14 cellular contexts compared by ENCODE assay signal in the genomic region with DNA sequence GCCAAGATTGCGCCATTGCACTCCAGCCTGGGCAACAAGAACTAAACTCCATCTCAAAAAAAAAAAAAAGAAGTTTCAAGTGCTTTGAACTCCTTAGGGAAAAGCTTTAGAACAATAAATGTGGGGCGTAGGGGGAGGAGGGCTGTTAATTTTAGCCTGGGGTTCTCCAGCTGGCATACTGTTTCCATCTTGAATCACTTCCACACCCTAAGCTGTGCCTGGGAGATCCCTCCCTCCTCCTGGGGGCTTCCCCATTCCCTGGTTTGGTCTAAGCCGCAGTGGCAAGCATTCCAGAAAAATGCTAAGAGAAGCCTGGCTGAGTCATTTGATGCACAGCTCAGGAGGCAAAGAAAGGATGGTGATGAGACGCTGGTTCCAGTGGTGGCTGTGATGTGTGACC. TPM values are rescaled to one million over a fixed set of nuclear protein-coding genes. Genes with fewer than 3 reads are reported as not detected.
A peak's percentile ranks its signal among the peaks of the same experiment; 100 is the strongest.
DNase-seq lines count a peak whose midpoint lies in the region; ATAC-seq and TF ChIP-seq lines count a peak whose summit lies in the region.
"Had no signal": no experiment of that assay in that cellular context is flagged by ENCODE, and none has a peak within 500 bp of the region (broad histone marks: within the 10 kb centered on the region; RNA-seq: fewer than 3 reads in every experiment).

No MANE protein-coding gene starts in this region.

- DNase-seq in AG08395 (ENCODE audit: low spot score) = peak; percentile 44
- DNase-seq in GM23338 (ENCODE audit: low spot score) = peak; percentile 6
- peak; percentile 10 for DNase-seq in adipocyte (ENCODE audit: low read depth)
- DNase-seq in medulla oblongata (ENCODE audit: extremely low spot score) = peak; percentile 24
- no peak for DNase-seq in NCI-H2196 (lab: John Stamatoyannopoulos, UW; ENCODE audit: unreplicated experiment)
- no peak for DNase-seq in Kasumi-1 (lab: John Stamatoyannopoulos, UW)
- no peak for DNase-seq in MCF 10A (ENCODE audit: unreplicated experiment)
- no peak for DNase-seq in activated CD4-positive, alpha-beta T cell treated with anti-CD3 and anti-CD28 coated beads, Interleukin-2, amount 50 U/mL, for 4 hours
- DNase-seq: activated CD8-positive, alpha-beta memory T cell treated with anti-CD3 and anti-CD28 coated beads, Interleukin-2, amount 50 U/mL, for 4 hours; BE2C; NCI-H1105; NCI-H526 treated with DMSO at 0.1 percent for 48 hours had no signal

- H3K4me3 ChIP-seq in GM23338 = no peak overlapping the region
- H3K4me3 ChIP-seq in adipocyte (ENCODE audit: low read length) = no peak overlapping the region

- ATAC-seq in GM23338 = no peak

- no peak overlapping the region for H3K27ac ChIP-seq in GM23338 (ENCODE audit: low read depth)

- intact Hi-C loops in MCF 10A (cut with micrococcal nuclease) = no loop called here

- H3K27me3 ChIP-seq in GM23338 (ENCODE audit: insufficient read depth) = no peaks in the 10 kb centered on the region
- no peaks in the 10 kb centered on the region for H3K27me3 ChIP-seq in adipocyte (replicated peaks; ENCODE audit: control insufficient read depth, insufficient read depth, low read length)
- H3K27me3 ChIP-seq: BE2C had no signal

- H2AFZ ChIP-seq in GM23338 = no peak overlapping the region

- peaks cover 23% of the 10 kb centered on the region for H3K79me2 ChIP-seq in GM23338 (replicated peaks; ENCODE audit: insufficient read depth)

- no peaks in the 10 kb centered on the region for H3K9me3 ChIP-seq in adipocyte (ENCODE audit: control insufficient read depth, low read length)
- H3K9me3 ChIP-seq: BE2C had no signal

- H3K4me1 Mint-ChIP-seq in GM23338 (peaks cover 32% of the 10 kb centered on the region), MCF 10A (ENCODE audit: insufficient read depth, unreplicated experiment) (peaks cover 18% of the 10 kb centered on the region)

- H3K4me3 Mint-ChIP-seq in GM23338 (no peak overlapping the region), MCF 10A (ENCODE audit: unreplicated experiment) (no peak overlapping the region)

- no peaks in the 10 kb centered on the region; the same call in 2 of the 3 replicates for H3K36me3 Mint-ChIP-seq in GM23338 (ENCODE audit: low read depth)
- H3K36me3 Mint-ChIP-seq in MCF 10A (ENCODE audit: insufficient read depth, unreplicated experiment) = peaks cover 16% of the 10 kb centered on the region

- no peaks in the 10 kb centered on the region for H3K9me3 Mint-ChIP-seq in GM23338
- no peaks in the 10 kb centered on the region for H3K9me3 Mint-ChIP-seq in MCF 10A (ENCODE audit: unreplicated experiment)

- H3K27ac Mint-ChIP-seq in GM23338 = no peak overlapping the region
- no peak overlapping the region for H3K27ac Mint-ChIP-seq in MCF 10A (ENCODE audit: low read depth, unreplicated experiment)

- POLR2A ChIA-PET in MCF 10A (lab: Yijun Ruan, JAX) = interaction anchor here (1.0 to 5.6 kb wide), 2 partner anchors 28 to 32 kb away, joined by 3 to 159 read pairs; partner anchors contain the start of gene COPS7A

- H3K9me2 ChIP-seq in GM23338 (ENCODE audit: insufficient read depth) = no peaks in the 10 kb centered on the region

- BruUV-seq in MCF 10A (replicated peaks; lab: Mats Ljungman, UMichigan) = no TSS peak

- no peaks in the 10 kb centered on the region for H4K20me1 ChIP-seq in GM23338 (replicated peaks; ENCODE audit: insufficient read depth)

- H3K36me3 ChIP-seq in GM23338 (ENCODE audit: insufficient read depth) (no peaks in the 10 kb centered on the region), adipocyte (ENCODE audit: control insufficient read depth, insufficient read depth, low read length, severe bottlenecking) (no peaks in the 10 kb centered on the region)
- H3K36me3 ChIP-seq: BE2C had no signal

- H3F3A ChIP-seq in GM23338 (replicated peaks; ENCODE audit: low read depth) = peaks cover 12% of the 10 kb centered on the region; the same call in 1 of the 2 replicates

- H3K9ac ChIP-seq in adipocyte (ENCODE audit: low read length) = no peak overlapping the region

- H3K4me2 ChIP-seq in GM23338 = no peak overlapping the region

- H3K27me3 Mint-ChIP-seq in GM23338 (ENCODE audit: insufficient read depth, low read depth, poor library complexity) = peaks cover 14% of the 10 kb centered on the region
- peaks cover 12% of the 10 kb centered on the region for H3K27me3 Mint-ChIP-seq in MCF 10A (ENCODE audit: insufficient read depth, unreplicated experiment)

- CTCF ChIA-PET in MCF 10A (lab: Yijun Ruan, JAX) = interaction anchor here (0.6 to 1.1 kb wide), 4 partner anchors 21 to 144 kb away, joined by 3 to 4 read pairs (median 3); no protein-coding TSS in a partner anchor

- H3K4me1 ChIP-seq in GM23338 (ENCODE audit: insufficient read depth) = peaks cover 18% of the 10 kb centered on the region
- peaks cover 36% of the 10 kb centered on the region for H3K4me1 ChIP-seq in adipocyte (ENCODE audit: control insufficient read depth, insufficient read depth, low read length)
- H3K4me1 ChIP-seq: BE2C had no signal

- TF ChIP-seq CTCF in GM23338 (conservative IDR thresholded peaks at IDR 0.05; ENCODE audit: low read depth in 2 of 2) = no peak
- TF ChIP-seq CTCF in MCF 10A (IDR thresholded peaks at IDR 0.05; ENCODE audit: unreplicated experiment) = no peak

TF ChIP-seq in GM23338, 12 proteins besides CTCF, POLR2A, EP300 and RAD21 (continues in another document):
- TF ChIP-seq CREB1 (CRISPR knock-in tag; IDR thresholded peaks at IDR 0.05; ENCODE audit: low read depth) (no peak), POLR2AphosphoS5 (IDR thresholded peaks at IDR 0.05; ENCODE audit: low read depth) (no peak), STAT1 (IDR thresholded peaks at IDR 0.05; ENCODE audit: unreplicated experiment) (no peak), JUNB (IDR thresholded peaks at IDR 0.05; ENCODE audit: unreplicated experiment) (no peak), EZH2 (IDR thresholded peaks at IDR 0.05; ENCODE audit: low read depth, unreplicated experiment) (no peak), ETS1 (IDR thresholded peaks at IDR 0.05) (no peak), ZNF114 (CRISPR knock-in tag; IDR thresholded peaks at IDR 0.05) (no peak)
- TF ChIP-seq, protein P1, sequence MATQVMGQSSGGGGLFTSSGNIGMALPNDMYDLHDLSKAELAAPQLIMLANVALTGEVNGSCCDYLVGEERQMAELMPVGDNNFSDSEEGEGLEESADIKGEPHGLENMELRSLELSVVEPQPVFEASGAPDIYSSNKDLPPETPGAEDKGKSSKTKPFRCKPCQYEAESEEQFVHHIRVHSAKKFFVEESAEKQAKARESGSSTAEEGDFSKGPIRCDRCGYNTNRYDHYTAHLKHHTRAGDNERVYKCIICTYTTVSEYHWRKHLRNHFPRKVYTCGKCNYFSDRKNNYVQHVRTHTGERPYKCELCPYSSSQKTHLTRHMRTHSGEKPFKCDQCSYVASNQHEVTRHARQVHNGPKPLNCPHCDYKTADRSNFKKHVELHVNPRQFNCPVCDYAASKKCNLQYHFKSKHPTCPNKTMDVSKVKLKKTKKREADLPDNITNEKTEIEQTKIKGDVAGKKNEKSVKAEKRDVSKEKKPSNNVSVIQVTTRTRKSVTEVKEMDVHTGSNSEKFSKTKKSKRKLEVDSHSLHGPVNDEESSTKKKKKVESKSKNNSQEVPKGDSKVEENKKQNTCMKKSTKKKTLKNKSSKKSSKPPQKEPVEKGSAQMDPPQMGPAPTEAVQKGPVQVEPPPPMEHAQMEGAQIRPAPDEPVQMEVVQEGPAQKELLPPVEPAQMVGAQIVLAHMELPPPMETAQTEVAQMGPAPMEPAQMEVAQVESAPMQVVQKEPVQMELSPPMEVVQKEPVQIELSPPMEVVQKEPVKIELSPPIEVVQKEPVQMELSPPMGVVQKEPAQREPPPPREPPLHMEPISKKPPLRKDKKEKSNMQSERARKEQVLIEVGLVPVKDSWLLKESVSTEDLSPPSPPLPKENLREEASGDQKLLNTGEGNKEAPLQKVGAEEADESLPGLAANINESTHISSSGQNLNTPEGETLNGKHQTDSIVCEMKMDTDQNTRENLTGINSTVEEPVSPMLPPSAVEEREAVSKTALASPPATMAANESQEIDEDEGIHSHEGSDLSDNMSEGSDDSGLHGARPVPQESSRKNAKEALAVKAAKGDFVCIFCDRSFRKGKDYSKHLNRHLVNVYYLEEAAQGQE (IDR thresholded peaks at IDR 0.05; ENCODE audit: unreplicated experiment) = no peak

RNA-seq across cellular contexts. Expression of gene ZNF384, which starts 2.3 kb away (rescaled TPM):
- 30.2 and 35.9 TPM in 2 replicates for total RNA-seq in GM23338 (2014; rRNA removed; shearing (Covaris generic))
- 14.7 and 20.5 TPM in 2 replicates for polyA plus RNA-seq in GM23338 (2016; fragmentation: Nextera tagmentation; extraction: Ambion mirVana)
- 62.8 and 70.8 TPM in 2 replicates for total RNA-seq in MCF 10A (2022)

RNA-seq across cellular contexts. Expression of gene PIANP, which starts 9.1 kb away (rescaled TPM):
- total RNA-seq in GM23338 (2014; rRNA removed; shearing (Covaris generic)) = 2.0 and 2.2 TPM in 2 replicates
- 6.4 and 7.7 TPM in 2 replicates for polyA plus RNA-seq in GM23338 (2016; fragmentation: Nextera tagmentation; extraction: Ambion mirVana)
- not detected in 2 replicates for total RNA-seq in MCF 10A (2022)
- total RNA-seq: HT-29, lung microvascular endothelial cell had no signal

RNA-seq across cellular contexts. Expression of gene ING4, which starts 28.6 kb away (rescaled TPM):
- total RNA-seq in GM23338 (2014; rRNA removed; shearing (Covaris generic)) = 22.0 and 27.7 TPM in 2 replicates
- polyA plus RNA-seq in GM23338 (2016; fragmentation: Nextera tagmentation; extraction: Ambion mirVana) = 25.5 and 29.6 TPM in 2 replicates
- 15.2 and 16.1 TPM in 2 replicates for total RNA-seq in MCF 10A (2022)

RNA-seq across cellular contexts. Expression of gene COPS7A, which starts 32.4 kb away (rescaled TPM):
- 51.9 and 53.9 TPM in 2 replicates for total RNA-seq in GM23338 (2014; rRNA removed; shearing (Covaris generic))
- 36.9 and 37.7 TPM in 2 replicates for polyA plus RNA-seq in GM23338 (2016; fragmentation: Nextera tagmentation; extraction: Ambion mirVana)
- 55.5 and 61.3 TPM in 2 replicates for total RNA-seq in MCF 10A (2022)

RNA-seq across cellular contexts. Expression of gene ACRBP, which starts 44.2 kb away (rescaled TPM):
- 2.2 TPM in 1 of 2 replicates, not detected in the other for total RNA-seq in GM23338 (2014; rRNA removed; shearing (Covaris generic))
- 0.70 TPM in 1 of 2 replicates, not detected in the other for polyA plus RNA-seq in GM23338 (2016; fragmentation: Nextera tagmentation; extraction: Ambion mirVana)
- total RNA-seq in MCF 10A (2022) = 0.30 and 2.5 TPM in 2 replicates

Comparison
In these comparisons a context has a peak if more than half of its experiments do, and no peak if none do; other contexts are left out.
1. DNase-seq: peak in AG08395 (single experiment), GM23338 (single experiment), adipocyte (single experiment) and medulla oblongata (single experiment); none in NCI-H2196 (single experiment), Kasumi-1 (0 of 2), MCF 10A (single experiment) and activated CD4-positive, alpha-beta T cell treated with anti-CD3 and anti-CD28 coated beads, Interleukin-2, amount 50 U/mL, for 4 hours (0 of 2).